In the genomic region with DNA sequence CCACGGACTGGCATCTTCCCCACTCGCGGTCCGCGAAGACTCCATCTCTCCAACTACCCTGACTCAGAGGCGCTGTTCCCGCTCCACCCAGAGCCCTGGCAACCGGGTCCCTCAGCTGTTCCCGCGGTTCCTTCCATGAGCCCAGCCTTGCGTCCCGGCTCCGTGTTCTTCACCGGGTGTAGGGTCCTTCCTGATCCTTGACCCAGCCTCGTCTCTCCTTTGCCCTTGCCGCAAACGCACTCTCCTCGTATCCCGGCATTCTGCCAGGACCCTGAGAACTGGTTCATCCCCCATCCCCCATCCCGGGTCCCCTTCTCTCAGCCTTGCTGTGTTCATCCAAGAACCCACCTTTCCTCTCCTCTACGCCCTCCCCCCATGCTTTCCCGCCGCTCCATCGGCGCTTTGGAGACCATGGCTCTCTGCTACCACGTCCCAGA, we compare ENCODE assay signal across 8 cellular contexts. TPM values are rescaled to one million over a fixed set of nuclear protein-coding genes. Genes with fewer than 3 reads are reported as not detected.
DNase-seq lines count a peak whose midpoint lies in the region; ATAC-seq and TF ChIP-seq lines count a peak whose summit lies in the region.
"Had no signal": no experiment of that assay in that cellular context is flagged by ENCODE, and none has a peak within 500 bp of the region (broad histone marks: within the 10 kb centered on the region; RNA-seq: fewer than 3 reads in every experiment).

No MANE protein-coding gene starts in this region.

- no peak for TF ChIP-seq CTCF in GM12865 (IDR thresholded peaks at IDR 0.05; ENCODE audit: insufficient read depth, low read depth, low read length, missing control alignments)
- no peak for TF ChIP-seq CTCF in progenitor cell of endocrine pancreas (IDR thresholded peaks at IDR 0.05; ENCODE audit: unreplicated experiment)

- peaks cover 6% of the 10 kb centered on the region for H3K36me3 ChIP-seq in NT2/D1 (ENCODE audit: insufficient read depth, insufficient read length, low read length)

- no peaks in the 10 kb centered on the region for H3K9me3 Mint-ChIP-seq in progenitor cell of endocrine pancreas (ENCODE audit: low read depth)

- peaks cover 7% of the 10 kb centered on the region for H3K4me1 Mint-ChIP-seq in progenitor cell of endocrine pancreas (ENCODE audit: low read depth)

- H3K27ac Mint-ChIP-seq in progenitor cell of endocrine pancreas = no peak overlapping the region

- DNase-seq in GM12865 (ENCODE audit: low read depth) = no peak
- DNase-seq in NT2/D1 (ENCODE audit: low read depth, low spot score) = no peak
- DNase-seq in ecto neural progenitor cell (ENCODE audit: low spot score) = peak; percentile 58
- no peak for DNase-seq in progenitor cell of endocrine pancreas (ENCODE audit: low spot score, unreplicated experiment)
- DNase-seq in OCI-M2 (lab: John Stamatoyannopoulos, UW; ENCODE audit: unreplicated experiment) = no peak
- DNase-seq in NCI-H1105 (lab: John Stamatoyannopoulos, UW) = no peak

- no peak for ATAC-seq in GM21360 (IDR thresholded peaks at IDR 0.05; ENCODE audit: unreplicated experiment)

- H3K4me3 ChIP-seq in GM12865 (ENCODE audit: low read depth, low read length) (peak overlapping the region; percentile 75), NT2/D1 (ENCODE audit: insufficient read length, low read depth) (peak overlapping the region; percentile 51)

- H3K36me3 Mint-ChIP-seq in progenitor cell of endocrine pancreas (ENCODE audit: insufficient read depth) = no peaks in the 10 kb centered on the region

- H3K4me1 ChIP-seq in NT2/D1 (ENCODE audit: insufficient read depth, insufficient read length) = peaks cover 51% of the 10 kb centered on the region

- no peaks in the 10 kb centered on the region for H3K9me3 ChIP-seq in NT2/D1 (ENCODE audit: insufficient read depth, low read length)

- H3K4me3 Mint-ChIP-seq in progenitor cell of endocrine pancreas (ENCODE audit: low read depth) = peak overlapping the region; percentile 21

- peak overlapping the region; percentile 68 for H3K9ac ChIP-seq in NT2/D1 (ENCODE audit: insufficient read length, low read depth)

- H3K27me3 Mint-ChIP-seq in progenitor cell of endocrine pancreas = peaks cover 96% of the 10 kb centered on the region

- H3K27me3 ChIP-seq in NT2/D1 (ENCODE audit: insufficient read depth, insufficient read length) = peaks cover 81% of the 10 kb centered on the region

RNA-seq across cellular contexts. Expression of gene ICAM5, which starts 0.7 kb away (rescaled TPM):
- not detected in 2 replicates for total RNA-seq in progenitor cell of endocrine pancreas
- total RNA-seq: epithelial cell of proximal tubule had no signal

RNA-seq across cellular contexts. Expression of gene ICAM4, which starts 3.7 kb away (rescaled TPM):
- not detected in 2 replicates for total RNA-seq in progenitor cell of endocrine pancreas
- total RNA-seq: epithelial cell of proximal tubule had no signal

RNA-seq across cellular contexts. Expression of gene ZGLP1, which starts 19.2 kb away (rescaled TPM):
- 20.0 and 26.8 TPM in 2 replicates for total RNA-seq in progenitor cell of endocrine pancreas

RNA-seq across cellular contexts. Expression of gene ICAM1, which starts 19.5 kb away (rescaled TPM):
- total RNA-seq in progenitor cell of endocrine pancreas = 0.17 and 0.20 TPM in 2 replicates

RNA-seq across cellular contexts. Expression of gene FDX2, which starts 25.4 kb away (rescaled TPM):
- 23.2 and 24.7 TPM in 2 replicates for total RNA-seq in progenitor cell of endocrine pancreas
